11 cellular contexts compared by ENCODE assay signal in genomic region chr13:33743438-33744368, GRCh38.
A peak's percentile ranks its signal among the peaks of the same experiment; 100 is the strongest.
DNase-seq lines count a peak whose midpoint lies in the region; ATAC-seq and TF ChIP-seq lines count a peak whose summit lies in the region.
"Had no signal": no experiment of that assay in that cellular context is flagged by ENCODE, and none has a peak within 500 bp of the region (broad histone marks: within the 10 kb centered on the region; RNA-seq: fewer than 3 reads in every experiment).

No MANE protein-coding gene starts in this region.

- H3K4me1 ChIP-seq in thyroid gland (peaks cover 14 to 17% of the 10 kb centered on the region in 2 donors), right cardiac atrium (ENCODE audit: control insufficient read depth, insufficient read depth, low read length) (no peaks in the 10 kb centered on the region)

- no peak for TF ChIP-seq CTCF in thyroid gland (IDR thresholded peaks at IDR 0.05)

- H3K27me3 ChIP-seq in thyroid gland (no peaks in the 10 kb centered on the region), right cardiac atrium (ENCODE audit: control insufficient read depth, insufficient read depth) (no peaks in the 10 kb centered on the region)
- H3K27me3 ChIP-seq: cardiac muscle cell had no signal

- no peak for TF ChIP-seq POLR2A in thyroid gland (IDR thresholded peaks at IDR 0.05)

- WGBS in thyroid gland, 2 donors: 85 to 94% methylated on average over 6 of the region's 6 CpGs
- 74% methylated on average over 6 of the region's 6 CpGs for WGBS in right cardiac atrium

- no peaks in the 10 kb centered on the region for H3K9me3 Mint-ChIP-seq in stimulated activated naive CD8-positive, alpha-beta T cell treated with anti-CD3 and anti-CD28 coated beads, Interleukin-15, Interleukin-2, amounts not matched to agents 100 ng/mL and 50 ng/mL, for 24 hours

- H3K27me3 Mint-ChIP-seq in stimulated activated naive CD8-positive, alpha-beta T cell treated with anti-CD3 and anti-CD28 coated beads, Interleukin-15, Interleukin-2, amounts not matched to agents 100 ng/mL and 50 ng/mL, for 24 hours: no peaks in the 10 kb centered on the region

- peaks cover 30% of the 10 kb centered on the region for H3K4me1 Mint-ChIP-seq in stimulated activated naive CD8-positive, alpha-beta T cell treated with anti-CD3 and anti-CD28 coated beads, Interleukin-15, Interleukin-2, amounts not matched to agents 100 ng/mL and 50 ng/mL, for 24 hours (ENCODE audit: low read depth)
- H3K4me1 Mint-ChIP-seq: nephron had no signal

- peak overlapping the region; percentile 41 for H3K27ac Mint-ChIP-seq in stimulated activated naive CD8-positive, alpha-beta T cell treated with anti-CD3 and anti-CD28 coated beads, Interleukin-15, Interleukin-2, amounts not matched to agents 100 ng/mL and 50 ng/mL, for 24 hours

- H3K36me3 ChIP-seq in thyroid gland: no peaks in the 10 kb centered on the region
- H3K36me3 ChIP-seq: cardiac muscle cell had no signal

- DNase-seq in activated T-cell treated with anti-CD3 and anti-CD28 coated beads for 24 hours (ENCODE audit: low read depth): peak; percentile 1
- no peak for DNase-seq in activated T-cell treated with anti-CD3 and anti-CD28 coated beads, Interleukin-2, amount 50 U/mL, for 1 hour
- peak; percentile 61 for DNase-seq in SKM-1 (lab: John Stamatoyannopoulos, UW; ENCODE audit: unreplicated experiment)
- DNase-seq in thyroid gland: no peak
- DNase-seq in cerebellar cortex (ENCODE audit: low spot score): no peak
- no peak for DNase-seq in right cardiac atrium
- DNase-seq: NCI-H1092 had no signal

- intact Hi-C loops in thyroid gland (cut with DNase I) (no loop called here), right cardiac atrium (cut with DNase I) (no loop called here)

- H3K4me3 Mint-ChIP-seq in stimulated activated naive CD8-positive, alpha-beta T cell treated with anti-CD3 and anti-CD28 coated beads, Interleukin-15, Interleukin-2, amounts not matched to agents 100 ng/mL and 50 ng/mL, for 24 hours: no peak overlapping the region
- H3K4me3 Mint-ChIP-seq: nephron had no signal

- peak; percentile 76 for ATAC-seq in HG03025 (IDR thresholded peaks at IDR 0.05; ENCODE audit: low FRiP score, unreplicated experiment)
- no peak for ATAC-seq in right cardiac atrium

- no peak overlapping the region for H3K27ac ChIP-seq in thyroid gland
- no peak overlapping the region for H3K27ac ChIP-seq in right cardiac atrium (ENCODE audit: low read length)
- H3K27ac ChIP-seq: cardiac muscle cell had no signal

- no peaks in the 10 kb centered on the region for H3K36me3 Mint-ChIP-seq in stimulated activated naive CD8-positive, alpha-beta T cell treated with anti-CD3 and anti-CD28 coated beads, Interleukin-15, Interleukin-2, amounts not matched to agents 100 ng/mL and 50 ng/mL, for 24 hours (ENCODE audit: low read depth)

- no peaks in the 10 kb centered on the region for H3K9me3 ChIP-seq in thyroid gland
- H3K9me3 ChIP-seq in right cardiac atrium (ENCODE audit: control insufficient read depth, low read length): no peaks in the 10 kb centered on the region

- H3K4me3 ChIP-seq in thyroid gland (replicated peaks in 1 of 3) (no peak overlapping the region), right cardiac atrium (ENCODE audit: low read length) (no peak overlapping the region)
- H3K4me3 ChIP-seq: cardiac muscle cell had no signal

Comparison
In these comparisons a context has a peak if more than half of its experiments do, and no peak if none do; other contexts are left out.
1. DNase-seq: peak in activated T-cell treated with anti-CD3 and anti-CD28 coated beads for 24 hours (single experiment) and SKM-1 (single experiment); none in activated T-cell treated with anti-CD3 and anti-CD28 coated beads, Interleukin-2, amount 50 U/mL, for 1 hour (single experiment), thyroid gland (0 of 2), cerebellar cortex (single experiment) and right cardiac atrium (0 of 3).